ENCODE assay signal across 19 cellular contexts in the genomic region with DNA sequence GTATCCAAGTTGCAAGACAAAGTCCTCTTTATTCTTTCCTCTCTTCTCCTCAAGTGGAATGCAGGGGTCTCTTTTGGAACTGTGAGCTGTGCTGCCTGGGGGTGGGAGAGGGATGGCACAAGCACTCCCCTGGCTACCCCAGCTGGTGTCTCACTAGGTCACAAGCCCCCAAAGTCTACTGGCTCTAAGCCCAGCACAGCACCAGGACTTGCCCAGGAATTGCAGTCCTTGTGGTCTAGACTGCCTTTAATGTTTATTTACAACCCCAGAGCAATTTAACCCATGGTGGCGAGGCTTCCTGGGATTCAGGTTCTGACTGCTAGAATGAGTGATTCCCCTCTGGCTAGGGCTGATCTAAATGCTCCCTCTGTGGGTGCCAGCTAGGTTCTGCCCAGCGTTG.
DNase-seq lines count a peak whose midpoint lies in the region; TF ChIP-seq lines count a peak whose summit lies in the region.
"Had no signal": no experiment of that assay in that cellular context is flagged by ENCODE, and none has a peak within 500 bp of the region (broad histone marks: within the 10 kb centered on the region; RNA-seq: fewer than 3 reads in every experiment).

No MANE protein-coding gene starts in this region.

- no peak overlapping the region for H3K4me3 Mint-ChIP-seq in chondrocyte (ENCODE audit: unreplicated experiment)

- peak overlapping the region; percentile 74 for H3K27ac Mint-ChIP-seq in chondrocyte (ENCODE audit: unreplicated experiment)

- H2BK15ac ChIP-seq in mesenchymal stem cell (ENCODE audit: low read depth, poor library complexity, severe bottlenecking) = no peak overlapping the region

- H3K9ac ChIP-seq in mesenchymal stem cell (ENCODE audit: low read length) = no peak overlapping the region

- peak; percentile 33 for DNase-seq in EH (ENCODE audit: low read depth)
- DNase-seq in RPMI7951 (ENCODE audit: low read depth) = peak; percentile 85
- no peak for DNase-seq in chondrocyte (ENCODE audit: low spot score)
- peak; percentile 24 for DNase-seq in mesenchymal stem cell
- DNase-seq in T1000 (lab: John Stamatoyannopoulos, UW) = no peak
- no peak for DNase-seq in NCI-H2029 treated with DMSO at 0.1 percent for 48 hours (lab: John Stamatoyannopoulos, UW)
- DNase-seq in activated T-cell treated with anti-CD3 and anti-CD28 coated beads, Interleukin-2, amount 50 U/mL, for 1 hour = no peak
- DNase-seq in GM10266 (ENCODE audit: extremely low spot score) = no peak
- DNase-seq: COR-L47, DMS153, GDM1, HCEC 1CT, MM.1S, NCI-H1105 treated with DMSO at 0.1 percent for 48 hours, NCI-H187, NCI-H774, PC-9 had no signal

- TF ChIP-seq CTCF in chondrocyte (IDR thresholded peaks at IDR 0.05) = no peak
- TF ChIP-seq CTCF in GM10266 (IDR thresholded peaks at IDR 0.05; ENCODE audit: control insufficient read depth, insufficient read depth, low read depth, missing control alignments) = no peak

- H3K4me2 ChIP-seq in mesenchymal stem cell (ENCODE audit: low read length, poor library complexity, severe bottlenecking) = no peak overlapping the region
- H3K4me2 ChIP-seq: A549, PC-9 had no signal

- H3K36me3 Mint-ChIP-seq in chondrocyte (ENCODE audit: low read depth) = peaks cover 4% of the 10 kb centered on the region

- H4K8ac ChIP-seq in mesenchymal stem cell (ENCODE audit: low read length) = no peak overlapping the region

- H3K4ac ChIP-seq in mesenchymal stem cell (ENCODE audit: low read depth in 1 of 2, low read length in 2 of 2) = no peak overlapping the region

- H3K14ac ChIP-seq in mesenchymal stem cell (ENCODE audit: low read length in 2 of 2) = peak overlapping the region in 1 of 2 experiments; percentile 30

- no peaks in the 10 kb centered on the region for H3K36me3 ChIP-seq in mesenchymal stem cell (ENCODE audit: control insufficient read depth in 1 of 2, insufficient read depth in 2 of 2, low read depth in 1 of 2, low read length in 2 of 2)

- H3K27me3 Mint-ChIP-seq in chondrocyte (ENCODE audit: low read depth) = no peaks in the 10 kb centered on the region

- no peak overlapping the region for H3K18ac ChIP-seq in mesenchymal stem cell (ENCODE audit: low read depth in 1 of 2, low read length in 2 of 2)

- H3K9me3 ChIP-seq in mesenchymal stem cell (ENCODE audit: control insufficient read depth, low read length) = peaks cover 9% of the 10 kb centered on the region
- H3K9me3 ChIP-seq: A549 had no signal

- peak overlapping the region in 1 of 2 experiments; percentile 49 for H2BK12ac ChIP-seq in mesenchymal stem cell (ENCODE audit: low read length in 2 of 2)

- H2AK5ac ChIP-seq in mesenchymal stem cell (ENCODE audit: low read length, severe bottlenecking) = no peak overlapping the region

- no peak overlapping the region for H2AFZ ChIP-seq in mesenchymal stem cell (ENCODE audit: low read depth, low read length)
- H2AFZ ChIP-seq: PC-9 had no signal

- no peak overlapping the region for H2BK5ac ChIP-seq in mesenchymal stem cell (ENCODE audit: low read depth, low read length, poor library complexity, severe bottlenecking)

- peak overlapping the region; percentile 39 for H4K91ac ChIP-seq in mesenchymal stem cell (ENCODE audit: low read length)

- no peak overlapping the region for H2BK120ac ChIP-seq in mesenchymal stem cell (ENCODE audit: low read depth, low read length)

- WGBS in mesenchymal stem cell = 75% methylated on average over 1 of the region's 2 CpGs

- no peak overlapping the region for H3K27ac ChIP-seq in mesenchymal stem cell (ENCODE audit: low read length, poor library complexity, severe bottlenecking)
- H3K27ac ChIP-seq: A549, C4-2B, PC-9 had no signal

- no peak overlapping the region for H3K23ac ChIP-seq in mesenchymal stem cell (ENCODE audit: low read length in 2 of 2)

- peaks cover 21% of the 10 kb centered on the region for H3K9me3 Mint-ChIP-seq in chondrocyte (ENCODE audit: low read depth)

- no peaks in the 10 kb centered on the region for H3K27me3 ChIP-seq in mesenchymal stem cell (ENCODE audit: control insufficient read depth in 1 of 2, insufficient read depth in 1 of 2, low read length in 2 of 2)

- no peaks in the 10 kb centered on the region for H3K79me1 ChIP-seq in mesenchymal stem cell (replicated peaks; ENCODE audit: low read length, poor library complexity, severe bottlenecking)

- peaks cover 3% of the 10 kb centered on the region for H3K4me1 ChIP-seq in mesenchymal stem cell (ENCODE audit: control insufficient read depth, insufficient read depth, low read depth, low read length)
- H3K4me1 ChIP-seq: A549 had no signal

- peaks cover 47% of the 10 kb centered on the region for H3K4me1 Mint-ChIP-seq in chondrocyte (ENCODE audit: low read depth)

- H3K4me3 ChIP-seq in mesenchymal stem cell (ENCODE audit: insufficient read depth in 1 of 2, low read depth in 1 of 2, low read length in 2 of 2) = no peak overlapping the region
- H3K4me3 ChIP-seq: A549, PC-9 had no signal

Comparison
In these comparisons a context has a peak if more than half of its experiments do, and no peak if none do; other contexts are left out.
1. DNase-seq: peak in EH (single experiment), RPMI7951 (single experiment) and mesenchymal stem cell (single experiment); none in chondrocyte (single experiment), T1000 (single experiment), NCI-H2029 treated with DMSO at 0.1 percent for 48 hours (single experiment), activated T-cell treated with anti-CD3 and anti-CD28 coated beads, Interleukin-2, amount 50 U/mL, for 1 hour (single experiment) and GM10266 (single experiment).